ENCODE assay signal across 8 cellular contexts in the genomic region with DNA sequence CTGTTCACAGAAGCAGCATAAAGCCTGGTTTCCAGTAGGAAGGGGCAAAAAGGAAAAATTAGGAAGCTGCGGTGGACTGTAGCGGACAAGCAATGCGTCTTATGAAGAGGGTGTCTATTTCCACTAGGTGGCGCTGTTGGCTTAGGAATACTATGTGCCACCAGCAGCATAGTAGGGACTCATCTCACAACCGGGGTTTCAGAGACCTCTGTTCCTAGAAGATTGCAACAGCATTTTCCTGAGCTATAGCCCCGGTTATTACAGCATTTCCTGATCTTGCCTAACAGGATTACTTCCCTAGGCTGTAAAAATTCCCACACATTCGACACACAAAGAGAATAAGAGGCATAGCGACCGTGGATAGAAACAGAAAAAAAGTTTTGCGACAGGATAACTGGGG.
DNase-seq lines count a peak whose midpoint lies in the region; TF ChIP-seq lines count a peak whose summit lies in the region.

No MANE protein-coding gene starts in this region.

- TF ChIP-seq CTCF in AG10803 (conservative IDR thresholded peaks at IDR 0.05; ENCODE audit: low read length) = peak; percentile 56
- peak; percentile 59 for TF ChIP-seq CTCF in type B pancreatic cell (conservative IDR thresholded peaks at IDR 0.05)
- TF ChIP-seq CTCF in stomach (IDR thresholded peaks at IDR 0.05) = peak in 1 of 7 experiments; percentile 26

- WGBS in GM23248 (ENCODE audit: low coverage in 1 of 2, low lambda C conversion rate in 2 of 2, missing lambda C conversion rate in 2 of 2), 2 experiments = 73 to 75% methylated on average over 10 of the region's 10 CpGs
- 62 to 71% (median 67%) methylated on average over 10 of the region's 10 CpGs for WGBS in stomach, 5 donors

- no peaks in the 10 kb centered on the region for H3K79me2 ChIP-seq in GM23248 (ENCODE audit: insufficient read depth)

- no peak overlapping the region for H3K9ac ChIP-seq in GM23248

- H2AFZ ChIP-seq in GM23248 = no peak overlapping the region

- H3K36me3 ChIP-seq in GM23248 (ENCODE audit: low read depth) (no peaks in the 10 kb centered on the region), stomach (no peaks in the 10 kb centered on the region)

- no peaks in the 10 kb centered on the region for H3K4me1 Mint-ChIP-seq in type B pancreatic cell (ENCODE audit: unreplicated experiment)

- no peak overlapping the region for H3K4me2 ChIP-seq in GM23248 (ENCODE audit: unreplicated experiment)

- H3K4me3 ChIP-seq in AG10803 (ENCODE audit: low read length) (no peak overlapping the region), GM23248 (no peak overlapping the region), stomach (no peak overlapping the region)

- H3K9me3 ChIP-seq in GM23248 (ENCODE audit: low read depth) (no peaks in the 10 kb centered on the region), stomach (peaks cover 12 to 50% (median 47%) of the 10 kb centered on the region in 4 donors)

- no peak overlapping the region for H3K27ac Mint-ChIP-seq in type B pancreatic cell

- no peak for TF ChIP-seq POLR2A in stomach (IDR thresholded peaks at IDR 0.05)

- no peak for TF ChIP-seq EP300 in stomach (IDR thresholded peaks at IDR 0.05)

- DNase-seq in AG10803 (ENCODE audit: low read depth) = peak; percentile 42
- peak; percentile 47 for DNase-seq in GM23248
- peak; percentile 65 for DNase-seq in SK-MEL-5 (ENCODE audit: low read depth, low spot score)
- DNase-seq in globus pallidus (ENCODE audit: low spot score) = peak; percentile 15
- no peak for DNase-seq in type B pancreatic cell (ENCODE audit: extremely low spot score, unreplicated experiment)
- DNase-seq in stomach = no peak
- DNase-seq in foreskin melanocyte = no peak
- no peak for DNase-seq in GF-D8 (lab: John Stamatoyannopoulos, UW)

- in situ Hi-C loops in GM23248 (cut with MboI) (no loop called here), SK-MEL-5 (cut with HindIII; ENCODE audit: low pct_unique_long_range_greater_than_20kb, low sequenced_read_pairs) (no loop called here)

- H3K27me3 ChIP-seq in GM23248 (replicated peaks; ENCODE audit: insufficient read depth) = no peaks in the 10 kb centered on the region
- no peaks in the 10 kb centered on the region for H3K27me3 ChIP-seq in stomach

- no peaks in the 10 kb centered on the region for H3F3A ChIP-seq in GM23248 (ENCODE audit: insufficient read depth)

- intact Hi-C loops in stomach (cut with DNase I; ENCODE audit: low total_unique reads) = no loop called here

- H3K36me3 Mint-ChIP-seq in type B pancreatic cell = no peaks in the 10 kb centered on the region

- no peaks in the 10 kb centered on the region for H3K9me2 ChIP-seq in GM23248 (ENCODE audit: insufficient read depth)

- H3K4me1 ChIP-seq in GM23248 (ENCODE audit: insufficient read depth) (no peaks in the 10 kb centered on the region), stomach (no peaks in the 10 kb centered on the region)

- peaks cover 34% of the 10 kb centered on the region for H3K9me3 Mint-ChIP-seq in type B pancreatic cell

- H3K27ac ChIP-seq in GM23248 (no peak overlapping the region), stomach (no peak overlapping the region)

- H3K4me3 Mint-ChIP-seq in type B pancreatic cell = no peak overlapping the region

- no peaks in the 10 kb centered on the region for H4K20me1 ChIP-seq in GM23248 (ENCODE audit: insufficient read depth)

- no peaks in the 10 kb centered on the region for H3K27me3 Mint-ChIP-seq in type B pancreatic cell

Comparison
In these comparisons a context has a peak if more than half of its experiments do, and no peak if none do; other contexts are left out.
1. DNase-seq: peak in AG10803 (single experiment), GM23248 (single experiment), SK-MEL-5 (single experiment) and globus pallidus (single experiment); none in type B pancreatic cell (single experiment), stomach (single experiment), foreskin melanocyte (single experiment) and GF-D8 (single experiment).